ENCODE assay signal across 24 cellular contexts in the genomic region with DNA sequence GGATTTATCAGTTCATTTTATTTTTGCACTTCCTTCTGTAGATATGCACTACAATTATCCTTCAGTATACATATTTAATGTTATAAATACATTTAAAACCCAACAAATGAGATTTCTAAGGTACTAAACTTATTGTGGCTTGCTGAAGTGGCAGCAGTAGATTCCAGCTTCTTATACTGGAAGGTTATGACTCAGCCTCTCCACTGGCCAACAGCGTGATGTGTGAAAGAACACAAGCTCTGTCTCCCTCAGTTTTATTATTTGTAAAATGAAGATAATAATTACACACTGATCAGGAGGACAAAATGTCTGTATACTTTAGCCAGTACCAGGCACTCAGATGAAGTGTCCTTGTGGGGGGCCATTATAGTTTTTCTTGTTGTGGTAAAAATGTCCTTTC.
"Had no signal": no experiment of that assay in that cellular context is flagged by ENCODE, and none has a peak within 500 bp of the region (broad histone marks: within the 10 kb centered on the region; RNA-seq: fewer than 3 reads in every experiment).

No MANE protein-coding gene starts in this region.

- H3K4me1 ChIP-seq: esophagus muscularis mucosa, foreskin keratinocyte, heart left ventricle, testis, transverse colon had no signal

- H3K27ac ChIP-seq: esophagus muscularis mucosa, foreskin keratinocyte, heart left ventricle, testis, transverse colon had no signal

- H3K4me3 ChIP-seq: esophagus muscularis mucosa, heart left ventricle, lung, mucosa of descending colon, testis, transverse colon had no signal

- H3K9me3 ChIP-seq: esophagus muscularis mucosa, heart left ventricle, mucosa of descending colon, testis, transverse colon had no signal

- DNase-seq: activated CD4-positive, alpha-beta T cell treated with anti-CD3 and anti-CD28 coated beads for 1 hour; activated CD4-positive, alpha-beta T cell treated with anti-CD3 and anti-CD28 coated beads, Interleukin-2, amount 50 U/mL, for 1 hour; activated CD8-positive, alpha-beta T cell treated with anti-CD3 and anti-CD28 coated beads, Interleukin-2, amount 10 ng/mL, durations not matched to agents 7 days and 5 days; activated naive CD4-positive, alpha-beta T cell; activated T-cell treated with anti-CD3 and anti-CD28 coated beads for 4 hours; activated T-cell treated with anti-CD3 and anti-CD28 coated beads, Interleukin-2, amount 50 U/mL, for 72 hours; aorta; endodermal cell; foreskin keratinocyte; heart left ventricle; hypothalamus; immature natural killer cell; kidney; left colon; mucosa of descending colon; posterior cingulate gyrus; right cardiac atrium; stimulated activated naive CD4-positive, alpha-beta T cell; SW 1271; T-helper 9 cell; testis; transverse colon had no signal

- H3K27me3 ChIP-seq: esophagus muscularis mucosa, foreskin keratinocyte, heart left ventricle, testis, transverse colon had no signal

- H3K36me3 ChIP-seq: esophagus muscularis mucosa, heart left ventricle, transverse colon had no signal
